In genomic region chr10:7411671-7412481, GRCh38 we compare ENCODE assay signal across 7 cellular contexts. TPM values are rescaled to one million over a fixed set of nuclear protein-coding genes. Genes with fewer than 3 reads are reported as not detected.
A peak's percentile ranks its signal among the peaks of the same experiment; 100 is the strongest.
DNase-seq lines count a peak whose midpoint lies in the region; ATAC-seq and TF ChIP-seq lines count a peak whose summit lies in the region.

No MANE protein-coding gene starts in this region.

- POLR2A ChIA-PET in OCI-LY7 (lab: Charles Lee): interaction anchor here (0.6 to 1.3 kb wide), 6 partner anchors 10 to 491 kb away, joined by 3 to 10 read pairs (median 4); no protein-coding TSS in a partner anchor

- H3K4me2 ChIP-seq in OCI-LY7 (ENCODE audit: low read length): peak overlapping the region; percentile 93; the same call in 1 of the 2 replicates

- H3K9me2 ChIP-seq in OCI-LY7 (ENCODE audit: insufficient read depth, low read length): no peaks in the 10 kb centered on the region

- no peaks in the 10 kb centered on the region for H3K27me3 Mint-ChIP-seq in memory B cell

- no TSS peak for BruUV-seq in OCI-LY7 (replicated peaks; lab: Mats Ljungman, UMichigan)

- peaks cover 18% of the 10 kb centered on the region; the same call in 1 of the 2 replicates for H3K79me2 ChIP-seq in OCI-LY7 (ENCODE audit: insufficient read depth, low read depth, low read length)

- DNase-seq in OCI-LY7 (ENCODE audit: low spot score) (no peak), ascending aorta (ENCODE audit: low spot score in 2 of 2) (no peak), memory B cell (ENCODE audit: low spot score in 2 of 2) (peak in 1 of 2 donors; percentile 50), substantia nigra (lab: John Stamatoyannopoulos, UW) (peak in 4 of 49 donors; percentile 17 to 50 (median 30)), KBM-7 (no peak), SK-N-DZ (ENCODE audit: low spot score) (no peak)

- peaks cover 5% of the 10 kb centered on the region for H3K27me3 ChIP-seq in ascending aorta

- no peaks in the 10 kb centered on the region for H3K36me3 ChIP-seq in OCI-LY7 (ENCODE audit: insufficient read depth, low read length)
- H3K36me3 ChIP-seq in ascending aorta: no peaks in the 10 kb centered on the region

- intact Hi-C loops in OCI-LY7 (cut with micrococcal nuclease; ENCODE audit: unreplicated experiment): no loop called here
- intact Hi-C loops in ascending aorta (cut with DNase I): no loop called here

- TF ChIP-seq CTCF in OCI-LY7 (conservative IDR thresholded peaks at IDR 0.05; ENCODE audit: low read length) (no peak), ascending aorta (IDR thresholded peaks at IDR 0.05) (no peak)

- H3K4me3 ChIP-seq in OCI-LY7 (ENCODE audit: low read depth, low read length, poor library complexity, severe bottlenecking) (peak overlapping the region; percentile 95), ascending aorta (peak overlapping the region; percentile 65 to 72)

- H3K9me3 ChIP-seq in OCI-LY7 (ENCODE audit: low read length) (no peaks in the 10 kb centered on the region), ascending aorta (no peaks in the 10 kb centered on the region)

- H3K36me3 Mint-ChIP-seq in memory B cell: no peaks in the 10 kb centered on the region

- no peaks in the 10 kb centered on the region for H4K20me1 ChIP-seq in OCI-LY7 (ENCODE audit: insufficient read depth, low read length)

- H2AFZ ChIP-seq in OCI-LY7 (ENCODE audit: low read length): peak overlapping the region; percentile 99; the same call in 1 of the 2 replicates

- H3K27ac ChIP-seq in OCI-LY7 (ENCODE audit: low read depth, low read length, poor library complexity, severe bottlenecking) (no peak overlapping the region), ascending aorta (no peak overlapping the region), substantia nigra (ENCODE audit: low read depth, low read length, poor library complexity, severe bottlenecking) (peak overlapping the region; percentile 79)

- peak; percentile 16 for ATAC-seq in memory B cell (ENCODE audit: low read depth)
- ATAC-seq in GM18498 (IDR thresholded peaks at IDR 0.05; ENCODE audit: unreplicated experiment): no peak

- CTCF ChIA-PET in OCI-LY7 (lab: Charles Lee; ENCODE audit: unreplicated experiment): no interaction called here

- H3K27ac Mint-ChIP-seq in memory B cell: no peak overlapping the region

- peak overlapping the region; percentile 92 for H3K4me3 Mint-ChIP-seq in memory B cell

- H3K4me1 ChIP-seq in OCI-LY7 (ENCODE audit: insufficient read depth, low read length, poor library complexity, severe bottlenecking) (peaks cover 17% of the 10 kb centered on the region), ascending aorta (peaks cover 0 to 10% of the 10 kb centered on the region in 2 donors)

- in situ Hi-C loops in KBM-7 (cut with MboI; ENCODE audit: low pct_unique_long_range_greater_than_20kb, low sequenced_read_pairs): loop anchor here (25.0 kb wide), 1 partner anchor 500 kb away; no protein-coding TSS in a partner anchor

- H3K9me3 Mint-ChIP-seq in memory B cell: no peaks in the 10 kb centered on the region

- peaks cover 12% of the 10 kb centered on the region for H3K4me1 Mint-ChIP-seq in memory B cell

RNA-seq across cellular contexts. Expression of gene SFMBT2, which starts 1.0 kb away (rescaled TPM):
- total RNA-seq in OCI-LY7 (2014; rRNA removed; shearing (Covaris generic)): 5.1 and 7.9 TPM in 2 replicates
- total RNA-seq in OCI-LY7 (2022) (7.0 and 8.3 TPM in 2 replicates), ascending aorta (2.2 TPM)
- polyA plus RNA-seq in SK-N-DZ (2014; cell fraction: cytosol; rRNA removed): 2.3 and 2.7 TPM in 2 replicates
- polyA plus RNA-seq in SK-N-DZ (2014; cell fraction: nucleus; rRNA removed): 2.7 and 4.5 TPM in 2 replicates
